Comparison of ENCODE assay signal across 18 cellular contexts in the genomic region with DNA sequence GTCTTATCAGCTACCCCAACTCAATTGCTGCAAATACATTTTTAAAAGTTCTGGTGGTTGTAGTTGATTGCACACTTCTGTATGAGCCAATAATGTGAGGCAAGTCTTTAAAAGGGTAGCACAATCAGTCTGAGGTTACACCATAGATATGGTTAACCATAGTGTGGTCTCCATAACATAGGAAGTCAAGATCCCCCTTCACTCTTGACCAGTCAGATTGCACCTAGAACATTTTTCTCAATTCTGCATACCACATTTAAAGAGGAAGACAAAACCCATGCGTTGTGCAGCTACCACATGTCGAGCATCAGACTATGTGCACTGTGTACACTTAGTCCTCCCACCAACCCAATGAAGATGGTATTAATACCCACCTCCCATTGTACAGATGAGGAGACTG. TPM values are rescaled to one million over a fixed set of nuclear protein-coding genes. Genes with fewer than 3 reads are reported as not detected.
DNase-seq lines count a peak whose midpoint lies in the region; ATAC-seq and TF ChIP-seq lines count a peak whose summit lies in the region.
"Had no signal": no experiment of that assay in that cellular context is flagged by ENCODE, and none has a peak within 500 bp of the region (broad histone marks: within the 10 kb centered on the region; RNA-seq: fewer than 3 reads in every experiment).

No MANE protein-coding gene starts in this region.

- no peak overlapping the region for H3K4me3 ChIP-seq in spleen
- no peak overlapping the region for H3K4me3 ChIP-seq in CD4-positive, alpha-beta memory T cell (ENCODE audit: low read length in 2 of 2)
- H3K4me3 ChIP-seq: SJCRH30 had no signal

- no peaks in the 10 kb centered on the region for H3K36me3 ChIP-seq in spleen
- H3K36me3 ChIP-seq in CD4-positive, alpha-beta memory T cell (ENCODE audit: insufficient read depth, low read length), result no peaks in the 10 kb centered on the region
- H3K36me3 ChIP-seq: SJCRH30 had no signal

- H3K4me1 ChIP-seq in spleen, result peaks cover 15 to 48% (median 36%) of the 10 kb centered on the region in 6 donors
- peaks cover 51% of the 10 kb centered on the region for H3K4me1 ChIP-seq in CD4-positive, alpha-beta memory T cell (ENCODE audit: insufficient read depth, low read length)
- H3K4me1 ChIP-seq: SJCRH30 had no signal

- no peak for TF ChIP-seq POLR2A in spleen (IDR thresholded peaks at IDR 0.05)

- H3K27me3 Mint-ChIP-seq in CD4-positive, alpha-beta memory T cell, result no peaks in the 10 kb centered on the region
- H3K27me3 Mint-ChIP-seq: activated naive CD8-positive, alpha-beta T cell had no signal

- peak overlapping the region in 2 of 8 donors; percentile 7 to 60 for H3K4me3 Mint-ChIP-seq in CD4-positive, alpha-beta memory T cell

- peak; percentile 94 for DNase-seq in GF-D8 (lab: John Stamatoyannopoulos, UW)
- peak; percentile 84 for DNase-seq in SIG-M5 (lab: John Stamatoyannopoulos, UW)
- DNase-seq in spleen, result no peak
- DNase-seq in HCEC 1CT, result no peak
- DNase-seq in omental fat pad (ENCODE audit: low spot score), result no peak
- no peak for DNase-seq in NCI-H2029 treated with DMSO at 0.1 percent for 48 hours (lab: John Stamatoyannopoulos, UW)
- DNase-seq in CD4-positive, alpha-beta memory T cell, result no peak
- DNase-seq: CD8-positive, alpha-beta memory T cell; glutamatergic neuron; kidney; NCI-H1694 treated with DMSO at 0.1 percent for 48 hours; NCI-H510A treated with DMSO at 0.1 percent for 48 hours; SJCRH30 had no signal

- H3K27ac ChIP-seq in spleen, result peak overlapping the region in 7 of 8 donors; percentile 62 to 86 (median 80)
- no peak overlapping the region for H3K27ac ChIP-seq in CD4-positive, alpha-beta memory T cell (ENCODE audit: low read depth, low read length)
- H3K27ac ChIP-seq: epithelial cell of prostate, SJCRH30 had no signal

- H3K36me3 Mint-ChIP-seq in CD4-positive, alpha-beta memory T cell, result no peaks in the 10 kb centered on the region
- H3K36me3 Mint-ChIP-seq: activated naive CD8-positive, alpha-beta T cell had no signal

- intact Hi-C loops in spleen (cut with DNase I; ENCODE audit: low total_unique reads), result no loop called here
- intact Hi-C loops in CD4-positive, alpha-beta memory T cell (cut with micrococcal nuclease), result no loop called here

- no peaks in the 10 kb centered on the region for H3K27me3 ChIP-seq in spleen (replicated peaks in 1 of 7)
- H3K27me3 ChIP-seq in CD4-positive, alpha-beta memory T cell (ENCODE audit: insufficient read depth, low read length), result no peaks in the 10 kb centered on the region
- H3K27me3 ChIP-seq: SJCRH30 had no signal

- peak overlapping the region in 3 of 7 donors; percentile 69 to 73 (median 73) for H3K27ac Mint-ChIP-seq in CD4-positive, alpha-beta memory T cell
- H3K27ac Mint-ChIP-seq: activated naive CD8-positive, alpha-beta T cell had no signal

- CTCF ChIA-PET in CD4-positive, alpha-beta memory T cell (lab: Charles Lee; ENCODE audit: partially characterized antibody), result interaction anchor here (0.6 to 14.9 kb wide), 3 partner anchors 8 to 73 kb away, joined by 4 to 296 read pairs (median 22); no protein-coding TSS in a partner anchor

- no peaks in the 10 kb centered on the region for H3K9me3 ChIP-seq in spleen
- H3K9me3 ChIP-seq in CD4-positive, alpha-beta memory T cell (ENCODE audit: control insufficient read depth in 1 of 2, low read length in 2 of 2), result no peaks in the 10 kb centered on the region
- H3K9me3 ChIP-seq: SJCRH30 had no signal

- peaks cover 7 to 26% (median 23%) of the 10 kb centered on the region in 4 donors for H3K4me1 Mint-ChIP-seq in CD4-positive, alpha-beta memory T cell

- POLR2A ChIA-PET in CD4-positive, alpha-beta memory T cell (lab: Charles Lee; ENCODE audit: partially characterized antibody), result no interaction called here

- 28 to 62% (median 42%) methylated on average over 2 of the region's 2 CpGs for WGBS in spleen, 5 donors

- TF ChIP-seq CTCF in spleen (IDR thresholded peaks at IDR 0.05 in 8 of 11, conservative IDR thresholded peaks at IDR 0.05 in 3 of 11), result no peak
- no peak for TF ChIP-seq CTCF in omental fat pad (IDR thresholded peaks at IDR 0.05)

- H3K9me3 Mint-ChIP-seq in CD4-positive, alpha-beta memory T cell, result peaks cover 0 to 3% (median 0%) of the 10 kb centered on the region in 8 donors
- H3K9me3 Mint-ChIP-seq: CD8-positive, alpha-beta memory T cell had no signal

- ATAC-seq in HG03521 (IDR thresholded peaks at IDR 0.05; ENCODE audit: unreplicated experiment) (peak; percentile 34), omental fat pad (ENCODE audit: low FRiP score) (no peak)
- ATAC-seq: HepG2 had no signal

RNA-seq across cellular contexts. Expression of gene CYBB, which starts 26.5 kb away (rescaled TPM):
- total RNA-seq in spleen (100 to 1,000 TPM; 129 to 231 (median 200) TPM), omental fat pad (10 to 100 TPM; 47.3 to 71.9 (median 51.7) TPM)
- 10 to 100 TPM; 30.5 to 38.7 (median 35.5) TPM for polyA plus RNA-seq in spleen
- total RNA-seq in CD4-positive, alpha-beta memory T cell, result 1 to 10 TPM; 6.3 to 8.1 TPM
- polyA plus RNA-seq in CD4-positive, alpha-beta memory T cell, result under 1 TPM; 0.05 to 0.94 TPM
- total RNA-seq: HepG2, pulmonary artery endothelial cell, SJCRH30 had no signal
- polyA plus RNA-seq: CD8-positive, alpha-beta memory T cell; HepG2 had no signal

Comparison
In these comparisons a context has a peak if more than half of its experiments do, and no peak if none do; other contexts are left out.
1. DNase-seq: peak in GF-D8 (single experiment) and SIG-M5 (single experiment); none in spleen (single experiment), HCEC 1CT (single experiment), omental fat pad (single experiment), NCI-H2029 treated with DMSO at 0.1 percent for 48 hours (single experiment) and CD4-positive, alpha-beta memory T cell (0 of 5).
2. RNA of gene CYBB, which starts 26.5 kb away (total RNA-seq): 129 to 231 TPM in spleen and 47.3 to 71.9 TPM in omental fat pad; 6.3 to 8.1 TPM in CD4-positive, alpha-beta memory T cell; every median in the first group is over 4 times any median in the second.